16 cellular contexts compared by ENCODE assay signal in the genomic region with DNA sequence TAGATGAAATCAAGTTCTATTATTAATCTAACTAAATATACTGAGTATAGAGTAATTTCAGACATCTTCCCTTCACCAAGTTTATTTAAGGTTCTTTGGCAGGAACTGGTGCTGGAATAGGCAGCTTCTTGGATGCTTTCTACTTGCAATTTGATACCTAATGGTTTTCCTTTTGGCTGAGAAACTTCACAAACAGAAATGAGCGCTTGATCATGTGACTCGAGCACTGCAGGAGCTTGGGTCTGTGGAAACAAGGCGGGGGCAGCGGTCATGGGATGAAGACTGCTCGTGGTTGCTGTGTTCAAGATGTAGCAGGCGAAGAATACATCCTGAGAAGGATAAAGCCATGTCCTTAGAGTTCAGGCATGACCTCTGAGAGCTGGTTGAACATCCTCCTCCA.
DNase-seq lines count a peak whose midpoint lies in the region; ATAC-seq and TF ChIP-seq lines count a peak whose summit lies in the region.
"Had no signal": no experiment of that assay in that cellular context is flagged by ENCODE, and none has a peak within 500 bp of the region (broad histone marks: within the 10 kb centered on the region; RNA-seq: fewer than 3 reads in every experiment).

No MANE protein-coding gene starts in this region.

- no peak overlapping the region for H2BK20ac ChIP-seq in H9 (ENCODE audit: low read depth, low read length, poor library complexity, severe bottlenecking)

- H4K20me1 ChIP-seq in H9 (ENCODE audit: control insufficient read depth, insufficient read depth, insufficient read length): no peaks in the 10 kb centered on the region

- H3K27ac ChIP-seq in H9 (ENCODE audit: insufficient read length, low read depth, low read length) (no peak overlapping the region), colonic mucosa (no peak overlapping the region)
- H3K27ac ChIP-seq: C4-2B, PC-9 had no signal

- H3K9me3 ChIP-seq in H9 (ENCODE audit: control insufficient read depth, low read depth, low read length) (no peaks in the 10 kb centered on the region), colonic mucosa (no peaks in the 10 kb centered on the region)

- peaks cover 10% of the 10 kb centered on the region in 2 experiments for H3K4me1 Mint-ChIP-seq in H9

- peak overlapping the region; percentile 62 for H2AFZ ChIP-seq in H9 (ENCODE audit: low read length)
- H2AFZ ChIP-seq: hepatocyte, PC-9 had no signal

- no peak overlapping the region for H2BK120ac ChIP-seq in H9 (ENCODE audit: low read depth, low read length, poor library complexity, severe bottlenecking)

- no peaks in the 10 kb centered on the region for H3K27me3 Mint-ChIP-seq in H9 (ENCODE audit: low read depth)
- H3K27me3 Mint-ChIP-seq: activated CD8-positive, alpha-beta memory T cell treated with anti-CD3 and anti-CD28 coated beads, Interleukin-2, amount 10 ng/mL, durations not matched to agents 7 days and 5 days had no signal

- no peak overlapping the region for H3K4me3 ChIP-seq in colonic mucosa
- H3K4me3 ChIP-seq: hepatocyte, PC-9 had no signal

- H3K4ac ChIP-seq in H9 (ENCODE audit: low read depth, low read length): no peak overlapping the region

- H3K36me3 ChIP-seq in colonic mucosa: no peaks in the 10 kb centered on the region

- no peak overlapping the region for H2BK12ac ChIP-seq in H9 (ENCODE audit: insufficient read length, low read depth, low read length)

- no peak overlapping the region for H3K27ac Mint-ChIP-seq in H9
- H3K27ac Mint-ChIP-seq: activated CD8-positive, alpha-beta memory T cell treated with anti-CD3 and anti-CD28 coated beads, Interleukin-2, amount 10 ng/mL, durations not matched to agents 7 days and 5 days had no signal

- no peak overlapping the region for H2AK5ac ChIP-seq in H9 (ENCODE audit: insufficient read length, low read length)

- no peak overlapping the region for H3K9ac ChIP-seq in H9 (ENCODE audit: extremely low read depth, insufficient read length, low read length)
- no peak overlapping the region for H3K9ac ChIP-seq in colonic mucosa (ENCODE audit: low read depth in 2 of 2, low read length in 2 of 2)

- H4K5ac ChIP-seq in H9 (ENCODE audit: insufficient read length, low read depth, low read length): no peak overlapping the region

- TF ChIP-seq CTCF in H9 (conservative IDR thresholded peaks at IDR 0.05): no peak
- TF ChIP-seq CTCF in colonic mucosa (IDR thresholded peaks at IDR 0.05): no peak

- H2BK5ac ChIP-seq in H9 (ENCODE audit: insufficient read length, low read length): no peak overlapping the region

- H3K14ac ChIP-seq in H9 (ENCODE audit: insufficient read depth, low read length): no peak overlapping the region

- H3K23me2 ChIP-seq in H9 (ENCODE audit: insufficient read length, low read depth, low read length, poor library complexity, severe bottlenecking): no peaks in the 10 kb centered on the region

- no CpG with 5 or more reads among the region's 6 CpGs for WGBS in H9 (ENCODE audit: extremely low coverage, insufficient read length, low lambda C conversion rate)

- H3K4me1 ChIP-seq in H9 (ENCODE audit: insufficient read depth, low read length) (no peaks in the 10 kb centered on the region), colonic mucosa (no peaks in the 10 kb centered on the region)

- DNase-seq in H9: no peak
- peak; percentile 28 for DNase-seq in RPMI7951 (ENCODE audit: low read depth)
- DNase-seq in fibroblast of gingiva (ENCODE audit: low read depth): peak; percentile 76
- peak; percentile 77 for DNase-seq in posterior vena cava (ENCODE audit: low spot score)
- no peak for DNase-seq in NCI-H345 (lab: John Stamatoyannopoulos, UW)
- DNase-seq in colonic mucosa: no peak
- DNase-seq: activated CD8-positive, alpha-beta memory T cell treated with anti-CD3 and anti-CD28 coated beads, Interleukin-2, amount 10 ng/mL, durations not matched to agents 7 days and 5 days; activated naive CD4-positive, alpha-beta T cell treated with anti-CD3 and anti-CD28 coated beads, Interleukin-2, amount 50 U/mL, for 16 hours; NCI-H1930; PC-9; small intestine had no signal

- H3K56ac ChIP-seq in H9 (ENCODE audit: insufficient read length, low read depth, low read length): no peak overlapping the region

- no peak overlapping the region for H3K23ac ChIP-seq in H9 (ENCODE audit: insufficient read length, low read depth, low read length)

- H3T11ph ChIP-seq in H9 (ENCODE audit: low read length): no peak overlapping the region

- H3K79me1 ChIP-seq in H9 (ENCODE audit: insufficient read depth, low read depth, low read length, poor library complexity, severe bottlenecking): no peaks in the 10 kb centered on the region

- H2BK15ac ChIP-seq in H9 (ENCODE audit: low read depth, low read length): no peak overlapping the region; the same call in 1 of the 2 replicates

- H4K8ac ChIP-seq in H9 (replicated peaks; ENCODE audit: insufficient read length, low read depth, low read length): no peak overlapping the region

- intact Hi-C loops in posterior vena cava (cut with DNase I): no loop called here
- intact Hi-C loops in colonic mucosa (cut with DNase I): no loop called here

- ATAC-seq in GM21528 (IDR thresholded peaks at IDR 0.05; ENCODE audit: low FRiP score, unreplicated experiment) (no peak), HG02678 (IDR thresholded peaks at IDR 0.05; ENCODE audit: unreplicated experiment) (no peak)
- ATAC-seq: activated CD8-positive, alpha-beta memory T cell treated with anti-CD3 and anti-CD28 coated beads, Interleukin-2, amount 10 ng/mL, durations not matched to agents 7 days and 5 days; HepG2 had no signal

- H4K91ac ChIP-seq in H9 (ENCODE audit: insufficient read length, low read depth, low read length): no peak overlapping the region

- no peaks in the 10 kb centered on the region for H3K9me3 Mint-ChIP-seq in H9

- no peak overlapping the region for H3K4me2 ChIP-seq in H9 (ENCODE audit: insufficient read depth, insufficient read length, low read length)
- H3K4me2 ChIP-seq: hepatocyte, PC-9 had no signal

- no peaks in the 10 kb centered on the region for H3K36me3 Mint-ChIP-seq in H9 (ENCODE audit: insufficient read depth in 1 of 3, low read depth in 3 of 3)
- H3K36me3 Mint-ChIP-seq: activated CD8-positive, alpha-beta memory T cell treated with anti-CD3 and anti-CD28 coated beads, Interleukin-2, amount 10 ng/mL, durations not matched to agents 7 days and 5 days had no signal

- no peak overlapping the region for H3K18ac ChIP-seq in H9 (ENCODE audit: insufficient read length, low read depth, low read length)

- no peak overlapping the region for H3K4me3 Mint-ChIP-seq in H9
- H3K4me3 Mint-ChIP-seq: activated CD8-positive, alpha-beta memory T cell treated with anti-CD3 and anti-CD28 coated beads, Interleukin-2, amount 10 ng/mL, durations not matched to agents 7 days and 5 days had no signal

- H3K27me3 ChIP-seq in H9 (ENCODE audit: insufficient read depth, low read length): no peaks in the 10 kb centered on the region
- no peaks in the 10 kb centered on the region for H3K27me3 ChIP-seq in colonic mucosa
- H3K27me3 ChIP-seq: hepatocyte had no signal

- no peaks in the 10 kb centered on the region for H3K79me2 ChIP-seq in H9 (ENCODE audit: insufficient read depth, low read length)
- H3K79me2 ChIP-seq: hepatocyte had no signal

Comparison
In these comparisons a context has a peak if more than half of its experiments do, and no peak if none do; other contexts are left out.
1. DNase-seq: peak in RPMI7951 (single experiment), fibroblast of gingiva (single experiment) and posterior vena cava (single experiment); none in H9 (single experiment), NCI-H345 (single experiment) and colonic mucosa (single experiment).